10 cellular contexts compared by ENCODE assay signal in the genomic region with DNA sequence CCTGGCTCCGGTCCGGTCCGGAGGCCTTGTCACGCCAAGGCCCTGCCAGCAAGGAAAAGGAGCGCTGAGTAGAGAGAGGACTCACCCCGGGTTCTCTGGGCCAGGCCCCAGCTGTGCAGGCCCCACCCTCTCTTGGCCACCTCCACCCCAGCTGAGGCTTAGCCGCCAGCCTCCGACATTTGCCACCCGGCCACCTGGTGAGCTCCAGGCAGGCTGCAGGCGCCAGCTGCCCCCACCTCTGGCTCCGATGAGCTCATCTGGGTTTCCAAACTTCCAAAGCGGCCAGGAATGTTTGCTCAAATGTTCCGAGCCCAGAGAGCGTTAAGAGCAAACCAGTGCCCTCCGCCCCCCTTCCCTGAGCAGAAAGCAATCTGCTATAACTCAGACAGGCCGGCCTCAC. TPM values are rescaled to one million over a fixed set of nuclear protein-coding genes. Genes with fewer than 3 reads are reported as not detected.
DNase-seq lines count a peak whose midpoint lies in the region; ATAC-seq and TF ChIP-seq lines count a peak whose summit lies in the region.
"Had no signal": no experiment of that assay in that cellular context is flagged by ENCODE, and none has a peak within 500 bp of the region (broad histone marks: within the 10 kb centered on the region; RNA-seq: fewer than 3 reads in every experiment).

No MANE protein-coding gene starts in this region.

- intact Hi-C loops in ascending aorta (cut with DNase I) = loop anchor here (5.0 kb wide), 1 partner anchor 57 kb away; no protein-coding TSS in a partner anchor

- peak overlapping the region; percentile 10; the same call in 1 of the 2 replicates for H3K4me3 ChIP-seq in HUES6 (ENCODE audit: low read depth, low read length)
- peak overlapping the region in 1 of 2 donors; percentile 40 for H3K4me3 ChIP-seq in ascending aorta
- H3K4me3 ChIP-seq in stomach smooth muscle (ENCODE audit: low read length in 2 of 2) = peak overlapping the region in 1 of 2 donors; percentile 52
- H3K4me3 ChIP-seq: PC-9 had no signal

- H3K27me3 ChIP-seq in HUES6 (ENCODE audit: control insufficient read depth, insufficient read depth, low read length) = peaks cover 50% of the 10 kb centered on the region
- no peaks in the 10 kb centered on the region for H3K27me3 ChIP-seq in ascending aorta
- no peaks in the 10 kb centered on the region for H3K27me3 ChIP-seq in stomach smooth muscle (ENCODE audit: control insufficient read depth in 1 of 2, insufficient read depth in 2 of 2, low read length in 2 of 2)

- no peak for TF ChIP-seq CTCF in ascending aorta (IDR thresholded peaks at IDR 0.05)

- peak overlapping the region; percentile 21 for H3K9ac ChIP-seq in HUES6 (ENCODE audit: low read length)
- H3K9ac ChIP-seq in stomach smooth muscle (ENCODE audit: low read length in 2 of 2) = peak overlapping the region; percentile 5 to 55

- H3K4me1 ChIP-seq in HUES6 (ENCODE audit: control insufficient read depth, insufficient read depth, low read length) (peaks cover 26% of the 10 kb centered on the region), ascending aorta (peaks cover 19 to 31% of the 10 kb centered on the region in 2 donors), stomach smooth muscle (ENCODE audit: control insufficient read depth, insufficient read depth, low read length) (peaks cover 37% of the 10 kb centered on the region)

- H3K27ac ChIP-seq in HUES6 (ENCODE audit: low read depth, low read length) = no peak overlapping the region
- peak overlapping the region; percentile 84 to 86 for H3K27ac ChIP-seq in ascending aorta
- H3K27ac ChIP-seq in stomach smooth muscle (ENCODE audit: low read length) = peak overlapping the region; percentile 87
- H3K27ac ChIP-seq: PC-9 had no signal

- DNase-seq in ascending aorta (ENCODE audit: low spot score in 2 of 2) (peak; percentile 73 to 96), kidney tubule cell (ENCODE audit: low spot score) (peak; percentile 29), mesenteric fat pad (ENCODE audit: low spot score) (no peak)
- no peak for DNase-seq in stimulated activated CD4-positive, alpha-beta T cell treated with anti-CD3 and anti-CD28 coated beads, Interleukin-15, amount 100 ng/mL, for 24 hours
- DNase-seq: activated CD4-positive, alpha-beta T cell treated with anti-CD3 and anti-CD28 coated beads for 36 hours; PC-9 had no signal

- no peaks in the 10 kb centered on the region for H3K9me3 ChIP-seq in HUES6 (ENCODE audit: control insufficient read depth, insufficient read depth, low read depth, low read length)
- no peaks in the 10 kb centered on the region for H3K9me3 ChIP-seq in ascending aorta
- no peaks in the 10 kb centered on the region for H3K9me3 ChIP-seq in stomach smooth muscle (ENCODE audit: control insufficient read depth in 2 of 2, low read length in 2 of 2)

- no peak for ATAC-seq in GM21528 (IDR thresholded peaks at IDR 0.05; ENCODE audit: low FRiP score, unreplicated experiment)
- no peak for ATAC-seq in GM21786 (IDR thresholded peaks at IDR 0.05; ENCODE audit: unreplicated experiment)
- ATAC-seq: activated CD4-positive, alpha-beta T cell treated with anti-CD3 and anti-CD28 coated beads for 36 hours had no signal

- H3K36me3 ChIP-seq in HUES6 (ENCODE audit: control insufficient read depth, insufficient read depth, low read length) (no peaks in the 10 kb centered on the region), ascending aorta (no peaks in the 10 kb centered on the region), stomach smooth muscle (ENCODE audit: control insufficient read depth in 2 of 2, insufficient read depth in 2 of 2, low read length in 2 of 2) (no peaks in the 10 kb centered on the region)

RNA-seq across cellular contexts. Expression of gene MN1, which starts 9.0 kb away (rescaled TPM):
- 23.0 TPM for total RNA-seq in ascending aorta
- 10.2 TPM for total RNA-seq in mesenteric fat pad

Comparison
In these comparisons a context has a peak if more than half of its experiments do, and no peak if none do; other contexts are left out.
1. DNase-seq: peak in ascending aorta (2 of 2) and kidney tubule cell (single experiment); none in stimulated activated CD4-positive, alpha-beta T cell treated with anti-CD3 and anti-CD28 coated beads, Interleukin-15, amount 100 ng/mL, for 24 hours (single experiment) and mesenteric fat pad (single experiment).